14 cellular contexts compared by ENCODE assay signal in genomic region chr12:57552306-57552651, GRCh38.
"Had no signal": no experiment of that assay in that cellular context is flagged by ENCODE, and none has a peak within 500 bp of the region (broad histone marks: within the 10 kb centered on the region; RNA-seq: fewer than 3 reads in every experiment).

No MANE protein-coding gene starts in this region.

- DNase-seq: activated CD4-positive, alpha-beta T cell treated with anti-CD3 and anti-CD28 coated beads for 48 hours; activated naive CD4-positive, alpha-beta T cell treated with anti-CD3 and anti-CD28 coated beads for 36 hours; caudate nucleus; cortex of kidney; effector memory CD8-positive, alpha-beta T cell; mammary epithelial cell; mucosa of descending colon; natural killer cell; pancreas; stimulated activated CD4-positive, alpha-beta T cell treated with anti-CD3 and anti-CD28 coated beads, Interleukin-4, amount 100 ng/mL, for 24 hours; T-cell; T1000 had no signal

- H3K4me1 ChIP-seq: pancreas had no signal

- H3K4me3 ChIP-seq: mucosa of descending colon, pancreas, upper lobe of right lung had no signal

- H3K36me3 ChIP-seq: pancreas, upper lobe of right lung had no signal

- H3K27me3 ChIP-seq: pancreas had no signal

- ATAC-seq: effector memory CD8-positive, alpha-beta T cell; mucosa of descending colon; natural killer cell; pancreas; T-cell; upper lobe of right lung; WTC11 had no signal

- H3K27ac ChIP-seq: pancreas, upper lobe of right lung had no signal

- H3K9me3 ChIP-seq: mucosa of descending colon, pancreas, upper lobe of right lung had no signal
